Comparison of ENCODE assay signal across 25 cellular contexts in genomic region chr14:74261288-74261687, GRCh38. TPM values are rescaled to one million over a fixed set of nuclear protein-coding genes. Genes with fewer than 3 reads are reported as not detected.
DNase-seq lines count a peak whose midpoint lies in the region; ATAC-seq, FAIRE-seq and TF ChIP-seq lines count a peak whose summit lies in the region.
"Had no signal": no experiment of that assay in that cellular context is flagged by ENCODE, and none has a peak within 500 bp of the region (broad histone marks: within the 10 kb centered on the region; RNA-seq: fewer than 3 reads in every experiment).

No MANE protein-coding gene starts in this region.

- RAD21 ChIA-PET in HCT116 (lab: Charles Lee; ENCODE audit: low non-redundant PET in 1 of 2, low total read pairs in 2 of 2, uncharacterized antibody in 2 of 2, unreplicated experiment in 2 of 2): no interaction called here

- no peaks in the 10 kb centered on the region for H3K9me3 ChIP-seq in HCT116 (ENCODE audit: control insufficient read depth in 1 of 2, insufficient read depth in 1 of 2, low read depth in 1 of 2, low read length in 2 of 2)
- H3K9me3 ChIP-seq: HAP-1, Peyer's patch had no signal

- no peaks in the 10 kb centered on the region for H3K36me3 ChIP-seq in HCT116 (ENCODE audit: control insufficient read depth in 1 of 2, insufficient read depth in 2 of 2, low read length in 2 of 2)
- H3K36me3 ChIP-seq: HAP-1, Peyer's patch had no signal

- H2AFZ ChIP-seq in HCT116 (ENCODE audit: low read depth, low read length, poor library complexity, severe bottlenecking): no peak overlapping the region
- H2AFZ ChIP-seq: GM23248 had no signal

- POLR2A ChIA-PET in HCT116 (lab: Charles Lee) (no interaction called here), RWPE1 (lab: Yijun Ruan, JAX; ENCODE audit: low non-redundant PET) (no interaction called here)
- POLR2A ChIA-PET in activated CD4-positive, alpha-beta T cell treated with anti-CD3 and anti-CD28 coated beads, Interleukin-2, amount 10 ng/mL, durations not matched to agents 7 days and 5 days (lab: Charles Lee): no interaction called here

- H3K36me3 Mint-ChIP-seq in activated CD4-positive, alpha-beta T cell treated with anti-CD3 and anti-CD28 coated beads, Interleukin-2, amount 10 ng/mL, durations not matched to agents 7 days and 5 days (ENCODE audit: low read depth): no peaks in the 10 kb centered on the region

- H3K27ac ChIP-seq in HCT116 (ENCODE audit: low read depth, low read length) (no peak overlapping the region), RWPE1 (no peak overlapping the region), foreskin keratinocyte (no peak overlapping the region)
- H3K27ac ChIP-seq: C4-2B, GM23248, Peyer's patch, SK-N-MC had no signal

- TF ChIP-seq CTCF in HCT116 (IDR thresholded peaks at IDR 0.05 in 2 of 3, conservative IDR thresholded peaks at IDR 0.05 in 1 of 3; ENCODE audit: borderline replicate concordance in 1 of 3, insufficient read depth in 1 of 3, low read depth in 2 of 3, low read length in 2 of 3): no peak
- no peak for TF ChIP-seq CTCF in RWPE1 (conservative IDR thresholded peaks at IDR 0.05; ENCODE audit: low read depth)
- TF ChIP-seq CTCF in foreskin keratinocyte (conservative IDR thresholded peaks at IDR 0.05): no peak

- no peaks in the 10 kb centered on the region for H4K20me1 ChIP-seq in HCT116 (ENCODE audit: insufficient read depth)

- H3K79me2 ChIP-seq in HCT116 (ENCODE audit: insufficient read depth, low read length): no peaks in the 10 kb centered on the region

- H3K27me3 Mint-ChIP-seq in activated CD4-positive, alpha-beta T cell treated with anti-CD3 and anti-CD28 coated beads, Interleukin-2, amount 10 ng/mL, durations not matched to agents 7 days and 5 days: peaks cover 14% of the 10 kb centered on the region

- H3K9me3 Mint-ChIP-seq in activated CD4-positive, alpha-beta T cell treated with anti-CD3 and anti-CD28 coated beads, Interleukin-2, amount 10 ng/mL, durations not matched to agents 7 days and 5 days: no peaks in the 10 kb centered on the region

- no peak for ATAC-seq in HCT116
- ATAC-seq in foreskin keratinocyte: peak; percentile 69
- no peak for ATAC-seq in HG02571 (IDR thresholded peaks at IDR 0.05; ENCODE audit: unreplicated experiment)

- DNase-seq in HCT116 (ENCODE audit: low read depth, low spot score): no peak
- peak; percentile 60 for DNase-seq in HPDE6-E6E7 (ENCODE audit: extremely low spot score)
- peak; percentile 52 for DNase-seq in RWPE1 (ENCODE audit: low spot score)
- DNase-seq in foreskin keratinocyte: peak in 1 of 2 donors; percentile 44
- DNase-seq in activated CD4-positive, alpha-beta T cell treated with anti-CD3 and anti-CD28 coated beads, Interleukin-2, amount 10 ng/mL, durations not matched to agents 7 days and 5 days: no peak
- no peak for DNase-seq in AG08395 (ENCODE audit: low spot score)
- DNase-seq in GM19239 (ENCODE audit: insufficient read length, low spot score): no peak
- DNase-seq: ACHN; AML-193; DND-41; GM23248; NCI-H1436; NCI-H2081; NCI-H2227 treated with DMSO at 0.1 percent for 48 hours; NCI-H510A treated with DMSO at 0.1 percent for 48 hours; NK-92 treated with Interleukin-12 subunit alpha and Interleukin-12 subunit beta, amount 100 ng/mL, for 24 hours; Peyer's patch; Right ventricle myocardium superior had no signal

- H3K4me3 Mint-ChIP-seq in activated CD4-positive, alpha-beta T cell treated with anti-CD3 and anti-CD28 coated beads, Interleukin-2, amount 10 ng/mL, durations not matched to agents 7 days and 5 days: no peak overlapping the region

- no peak overlapping the region for H3K4me3 ChIP-seq in HCT116 (replicated peaks in 1 of 2; ENCODE audit: low read depth in 1 of 2, low read length in 2 of 2)
- H3K4me3 ChIP-seq: GM23248, HAP-1, Peyer's patch, SK-N-MC had no signal

- no peak overlapping the region for H3K9ac ChIP-seq in HCT116 (ENCODE audit: low read length)
- H3K9ac ChIP-seq: GM23248 had no signal

- H3K9me2 ChIP-seq in HCT116 (ENCODE audit: insufficient read depth): no peaks in the 10 kb centered on the region

- H3K27ac Mint-ChIP-seq in activated CD4-positive, alpha-beta T cell treated with anti-CD3 and anti-CD28 coated beads, Interleukin-2, amount 10 ng/mL, durations not matched to agents 7 days and 5 days: no peak overlapping the region

- no peak for TF ChIP-seq RAD21 in HCT116 (IDR thresholded peaks at IDR 0.05; ENCODE audit: low read depth)

- peaks cover 8% of the 10 kb centered on the region for H3K4me1 Mint-ChIP-seq in activated CD4-positive, alpha-beta T cell treated with anti-CD3 and anti-CD28 coated beads, Interleukin-2, amount 10 ng/mL, durations not matched to agents 7 days and 5 days

- no peak for FAIRE-seq in GM19239 (lab: Jason Lieb, UNC)

- no TSS peak for BruUV-seq in HCT116 (replicated peaks; lab: Mats Ljungman, UMichigan)

- H3K27me3 ChIP-seq in HCT116 (ENCODE audit: insufficient read depth, low read length) (no peaks in the 10 kb centered on the region), foreskin keratinocyte (peaks cover 39% of the 10 kb centered on the region)

- H3K4me1 ChIP-seq in HCT116 (ENCODE audit: control insufficient read depth in 1 of 2, insufficient read depth in 2 of 2, low read length in 2 of 2): peaks cover 0 to 12% of the 10 kb centered on the region in 2 experiments; a peak in 3 of 4 replicates
- H3K4me1 ChIP-seq in foreskin keratinocyte: peaks cover 3% of the 10 kb centered on the region

- no peak for TF ChIP-seq POLR2A in HCT116 (IDR thresholded peaks at IDR 0.05; ENCODE audit: borderline replicate concordance, extremely low read depth, insufficient read depth, insufficient read length)

- CTCF ChIA-PET in HCT116 (lab: Charles Lee) (no interaction called here), RWPE1 (lab: Yijun Ruan, JAX) (interaction anchor here (0.5 to 0.7 kb wide), 2 partner anchors 38 to 343 kb away, joined by 4 read pairs; no protein-coding TSS in a partner anchor)
- CTCF ChIA-PET in activated CD4-positive, alpha-beta T cell treated with anti-CD3 and anti-CD28 coated beads, Interleukin-2, amount 10 ng/mL, durations not matched to agents 7 days and 5 days (lab: Charles Lee): no interaction called here

- intact Hi-C loops in HCT116 (cut with micrococcal nuclease): no loop called here

- H3K4me2 ChIP-seq in HCT116 (ENCODE audit: low read length): 0 out of 2 replicates have a peak overlapping the region, but pooled peaks have one; percentile 5

TF ChIP-seq in HCT116, 20 proteins besides CTCF, POLR2A, EP300 and RAD21:
- TF ChIP-seq REST (IDR thresholded peaks at IDR 0.05; ENCODE audit: low read depth) (no peak), YY1 (IDR thresholded peaks at IDR 0.05; ENCODE audit: extremely low read depth, insufficient replicate concordance, low read depth, low read length) (no peak), ELF1 (IDR thresholded peaks at IDR 0.05; ENCODE audit: borderline replicate concordance, low read depth) (no peak), SRF (IDR thresholded peaks at IDR 0.05; ENCODE audit: low read depth) (no peak), MAX (IDR thresholded peaks at IDR 0.05) (no peak), CBX3 (IDR thresholded peaks at IDR 0.05; ENCODE audit: low read depth) (no peak), FOSL1 (IDR thresholded peaks at IDR 0.05; ENCODE audit: low read depth) (no peak), ATF3 (IDR thresholded peaks at IDR 0.05) (no peak), SIN3A (IDR thresholded peaks at IDR 0.05; ENCODE audit: low read depth) (no peak), POLR2AphosphoS5 (IDR thresholded peaks at IDR 0.05; ENCODE audit: low read depth, low read length) (no peak), SP1 (IDR thresholded peaks at IDR 0.05; ENCODE audit: low read depth) (no peak), JUND (IDR thresholded peaks at IDR 0.05) (no peak)

RNA-seq across cellular contexts. Expression of gene VSX2, which starts 22.0 kb away (rescaled TPM):
- total RNA-seq in HCT116 (2021; ENCODE audit: unreplicated experiment) (not detected), foreskin keratinocyte (not detected in 2 replicates)
- not detected in 2 replicates for polyA plus RNA-seq in HCT116 (2012)
- not detected in 2 replicates for polyA plus RNA-seq in foreskin keratinocyte
- not detected for total RNA-seq in activated CD4-positive, alpha-beta T cell treated with anti-CD3 and anti-CD28 coated beads, Interleukin-2, amount 10 ng/mL, durations not matched to agents 7 days and 5 days
- total RNA-seq: G401; GM23248; M059J; Peyer's patch; Right ventricle myocardium superior; T-helper 2 cell treated with Interferon-gamma antibody and Interleukin-4, amounts not matched to agents 100 ng/mL and 5 ng/mL, for 36 hours had no signal
- polyA plus RNA-seq: GM23248 had no signal

RNA-seq across cellular contexts. Expression of gene ABCD4, which starts 41.4 kb away (rescaled TPM):
- total RNA-seq in HCT116 (2021; ENCODE audit: unreplicated experiment): 45.3 TPM
- 47.3 and 47.7 TPM in 2 replicates for polyA plus RNA-seq in HCT116 (2012)
- 14.9 and 16.3 TPM in 2 replicates for total RNA-seq in foreskin keratinocyte
- polyA plus RNA-seq in foreskin keratinocyte: 19.3 and 20.0 TPM in 2 replicates
- total RNA-seq in activated CD4-positive, alpha-beta T cell treated with anti-CD3 and anti-CD28 coated beads, Interleukin-2, amount 10 ng/mL, durations not matched to agents 7 days and 5 days: 10 to 100 TPM; 59.6 to 62.4 TPM

Comparison
In these comparisons a context has a peak if more than half of its experiments do, and no peak if none do; other contexts are left out.
1. DNase-seq: peak in HPDE6-E6E7 (single experiment) and RWPE1 (single experiment); none in HCT116 (single experiment), activated CD4-positive, alpha-beta T cell treated with anti-CD3 and anti-CD28 coated beads, Interleukin-2, amount 10 ng/mL, durations not matched to agents 7 days and 5 days (single experiment), AG08395 (single experiment) and GM19239 (single experiment).